ENCODE assay signal across 1 cellular context in genomic region chr11:70628881-70629844, GRCh38.
TF ChIP-seq lines count a peak whose summit lies in the region.

No MANE protein-coding gene starts in this region.

TF ChIP-seq in GM23338, 12 proteins besides CTCF, POLR2A, EP300 and RAD21 (continued from another document):
- TF ChIP-seq REST (IDR thresholded peaks at IDR 0.05; ENCODE audit: unreplicated experiment) = no peak
- no peak for TF ChIP-seq EZH2 (IDR thresholded peaks at IDR 0.05; ENCODE audit: low read depth, unreplicated experiment)
- TF ChIP-seq, protein P1, sequence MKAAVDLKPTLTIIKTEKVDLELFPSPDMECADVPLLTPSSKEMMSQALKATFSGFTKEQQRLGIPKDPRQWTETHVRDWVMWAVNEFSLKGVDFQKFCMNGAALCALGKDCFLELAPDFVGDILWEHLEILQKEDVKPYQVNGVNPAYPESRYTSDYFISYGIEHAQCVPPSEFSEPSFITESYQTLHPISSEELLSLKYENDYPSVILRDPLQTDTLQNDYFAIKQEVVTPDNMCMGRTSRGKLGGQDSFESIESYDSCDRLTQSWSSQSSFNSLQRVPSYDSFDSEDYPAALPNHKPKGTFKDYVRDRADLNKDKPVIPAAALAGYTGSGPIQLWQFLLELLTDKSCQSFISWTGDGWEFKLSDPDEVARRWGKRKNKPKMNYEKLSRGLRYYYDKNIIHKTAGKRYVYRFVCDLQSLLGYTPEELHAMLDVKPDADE (IDR thresholded peaks at IDR 0.05) = no peak
- no peak for TF ChIP-seq NANOG (IDR thresholded peaks at IDR 0.05; ENCODE audit: borderline replicate concordance)
- TF ChIP-seq JUNB (IDR thresholded peaks at IDR 0.05; ENCODE audit: unreplicated experiment) = no peak
- TF ChIP-seq EZH2phosphoT487 (IDR thresholded peaks at IDR 0.05; ENCODE audit: unreplicated experiment) = no peak
- TF ChIP-seq ZNF114 (CRISPR knock-in tag; IDR thresholded peaks at IDR 0.05) = no peak
- TF ChIP-seq POLR2AphosphoS5 (IDR thresholded peaks at IDR 0.05; ENCODE audit: low read depth) = no peak
- TF ChIP-seq ZNF331 (CRISPR knock-in tag; IDR thresholded peaks at IDR 0.05; ENCODE audit: low read depth) = no peak
